14 cellular contexts compared by ENCODE assay signal in genomic region chr10:31701546-31701945, GRCh38.
DNase-seq lines count a peak whose midpoint lies in the region; ATAC-seq and TF ChIP-seq lines count a peak whose summit lies in the region.
"Had no signal": no experiment of that assay in that cellular context is flagged by ENCODE, and none has a peak within 500 bp of the region (broad histone marks: within the 10 kb centered on the region; RNA-seq: fewer than 3 reads in every experiment).

No MANE protein-coding gene starts in this region.

- no peak overlapping the region for H3K23ac ChIP-seq in mesenchymal stem cell (ENCODE audit: low read length in 2 of 2)

- H3K27me3 ChIP-seq in mesenchymal stem cell (ENCODE audit: control insufficient read depth in 1 of 2, insufficient read depth in 1 of 2, low read length in 2 of 2), result no peaks in the 10 kb centered on the region
- no peaks in the 10 kb centered on the region for H3K27me3 ChIP-seq in subcutaneous abdominal adipose tissue (ENCODE audit: control insufficient read depth in 5 of 5, insufficient read depth in 4 of 5, low read length in 5 of 5)

- H2BK15ac ChIP-seq in mesenchymal stem cell (ENCODE audit: low read depth, poor library complexity, severe bottlenecking), result no peak overlapping the region

- no peaks in the 10 kb centered on the region for H3K27me3 Mint-ChIP-seq in activated naive CD4-positive, alpha-beta T cell treated with anti-CD3 and anti-CD28 coated beads for 36 hours (ENCODE audit: low read depth)
- H3K27me3 Mint-ChIP-seq: CD4-positive, CD25-positive, alpha-beta regulatory T cell had no signal

- peak overlapping the region; percentile 50 for H3K9ac ChIP-seq in mesenchymal stem cell (ENCODE audit: low read length)
- no peak overlapping the region for H3K9ac ChIP-seq in subcutaneous abdominal adipose tissue (ENCODE audit: low read length in 5 of 5)

- peaks cover 6% of the 10 kb centered on the region for H3K4me1 Mint-ChIP-seq in activated naive CD4-positive, alpha-beta T cell treated with anti-CD3 and anti-CD28 coated beads for 36 hours (ENCODE audit: low read depth)
- H3K4me1 Mint-ChIP-seq: CD4-positive, CD25-positive, alpha-beta regulatory T cell had no signal

- H3K4me2 ChIP-seq in mesenchymal stem cell (ENCODE audit: low read length, poor library complexity, severe bottlenecking), result no peak overlapping the region

- no peaks in the 10 kb centered on the region for H3K9me3 ChIP-seq in mesenchymal stem cell (ENCODE audit: control insufficient read depth, low read length)
- no peaks in the 10 kb centered on the region for H3K9me3 ChIP-seq in subcutaneous abdominal adipose tissue (ENCODE audit: control insufficient read depth in 5 of 5, low read length in 5 of 5)

- no peak overlapping the region for H3K27ac Mint-ChIP-seq in activated naive CD4-positive, alpha-beta T cell treated with anti-CD3 and anti-CD28 coated beads for 36 hours
- H3K27ac Mint-ChIP-seq: CD4-positive, CD25-positive, alpha-beta regulatory T cell had no signal

- no peak overlapping the region for H2BK12ac ChIP-seq in mesenchymal stem cell (ENCODE audit: low read length in 2 of 2)

- H3K4me3 ChIP-seq in cardiac fibroblast (replicated peaks in 1 of 2; ENCODE audit: low read depth in 2 of 2, low read length in 2 of 2), result no peak overlapping the region
- H3K4me3 ChIP-seq in mesenchymal stem cell (ENCODE audit: insufficient read depth in 1 of 2, low read depth in 1 of 2, low read length in 2 of 2), result no peak overlapping the region
- H3K4me3 ChIP-seq in subcutaneous abdominal adipose tissue (ENCODE audit: low read depth in 1 of 5, low read length in 5 of 5), result no peak overlapping the region

- intact Hi-C loops in activated naive CD4-positive, alpha-beta T cell treated with anti-CD3 and anti-CD28 coated beads for 36 hours (cut with micrococcal nuclease), result loop anchor here (10.0 kb wide), 1 partner anchor 567 kb away; no protein-coding TSS in a partner anchor

- WGBS in mesenchymal stem cell, result 94% methylated on average over 5 of the region's 5 CpGs

- no peak for TF ChIP-seq CTCF in cardiac fibroblast (IDR thresholded peaks at IDR 0.05; ENCODE audit: low read depth, low read length)

- H3K4me3 Mint-ChIP-seq in activated naive CD4-positive, alpha-beta T cell treated with anti-CD3 and anti-CD28 coated beads for 36 hours, result no peak overlapping the region
- H3K4me3 Mint-ChIP-seq: CD4-positive, CD25-positive, alpha-beta regulatory T cell had no signal

- CTCF ChIA-PET in activated naive CD4-positive, alpha-beta T cell treated with anti-CD3 and anti-CD28 coated beads for 36 hours (lab: Charles Lee), result no interaction called here

- no peak overlapping the region for H3K4ac ChIP-seq in mesenchymal stem cell (ENCODE audit: low read depth in 1 of 2, low read length in 2 of 2)

- no peaks in the 10 kb centered on the region for H3K79me1 ChIP-seq in mesenchymal stem cell (replicated peaks; ENCODE audit: low read length, poor library complexity, severe bottlenecking)

- DNase-seq in cardiac fibroblast (ENCODE audit: low read depth in 2 of 2) (peak; percentile 14 to 22), mesenchymal stem cell (no peak), NCI-H345 (lab: John Stamatoyannopoulos, UW) (no peak)
- DNase-seq in activated CD4-positive, CD25-positive, alpha-beta regulatory T cell (lab: John Stamatoyannopoulos, UW), result no peak
- no peak for DNase-seq in activated effector memory CD4-positive, alpha-beta T cell treated with anti-CD3 and anti-CD28 coated beads, Interleukin-2, amount 50 U/mL, for 16 hours
- DNase-seq in activated naive CD4-positive, alpha-beta T cell treated with anti-CD3 and anti-CD28 coated beads for 36 hours, result no peak
- DNase-seq: activated CD4-positive, alpha-beta T cell treated with anti-CD3 and anti-CD28 coated beads for 1 hour; anterior cingulate cortex; CD4-positive, CD25-positive, alpha-beta regulatory T cell; left colon; nucleus accumbens had no signal

- no peaks in the 10 kb centered on the region for H3K36me3 Mint-ChIP-seq in activated naive CD4-positive, alpha-beta T cell treated with anti-CD3 and anti-CD28 coated beads for 36 hours (ENCODE audit: low read depth)
- H3K36me3 Mint-ChIP-seq: CD4-positive, CD25-positive, alpha-beta regulatory T cell had no signal

- H2BK120ac ChIP-seq in mesenchymal stem cell (ENCODE audit: low read depth, low read length), result no peak overlapping the region

- no peak overlapping the region for H4K8ac ChIP-seq in mesenchymal stem cell (ENCODE audit: low read length)

- H3K9me3 Mint-ChIP-seq in activated naive CD4-positive, alpha-beta T cell treated with anti-CD3 and anti-CD28 coated beads for 36 hours, result peaks cover 5% of the 10 kb centered on the region

- H3K4me1 ChIP-seq in mesenchymal stem cell (ENCODE audit: control insufficient read depth, insufficient read depth, low read depth, low read length) (peaks cover 17% of the 10 kb centered on the region), subcutaneous abdominal adipose tissue (ENCODE audit: control insufficient read depth in 5 of 5, insufficient read depth in 5 of 5, low read length in 5 of 5) (peaks cover 14 to 86% (median 74%) of the 10 kb centered on the region in 5 donors)

- no peak overlapping the region for H3K14ac ChIP-seq in mesenchymal stem cell (ENCODE audit: low read length in 2 of 2)

- H3K18ac ChIP-seq in mesenchymal stem cell (ENCODE audit: low read depth in 1 of 2, low read length in 2 of 2), result no peak overlapping the region

- no peak overlapping the region for H4K91ac ChIP-seq in mesenchymal stem cell (ENCODE audit: low read length)

- no peak overlapping the region for H2AFZ ChIP-seq in mesenchymal stem cell (ENCODE audit: low read depth, low read length)

- H3K36me3 ChIP-seq in mesenchymal stem cell (ENCODE audit: control insufficient read depth in 1 of 2, insufficient read depth in 2 of 2, low read depth in 1 of 2, low read length in 2 of 2) (no peaks in the 10 kb centered on the region), subcutaneous abdominal adipose tissue (ENCODE audit: control insufficient read depth in 5 of 5, insufficient read depth in 5 of 5, low read length in 5 of 5) (no peaks in the 10 kb centered on the region)

- ATAC-seq in HG02759 (IDR thresholded peaks at IDR 0.05; ENCODE audit: unreplicated experiment), result peak; percentile 23
- ATAC-seq: HCT116, left colon had no signal

- H3K27ac ChIP-seq in mesenchymal stem cell (ENCODE audit: low read length, poor library complexity, severe bottlenecking) (no peak overlapping the region), subcutaneous abdominal adipose tissue (ENCODE audit: low read depth, low read length) (peak overlapping the region; percentile 66)

- no peak overlapping the region for H2BK5ac ChIP-seq in mesenchymal stem cell (ENCODE audit: low read depth, low read length, poor library complexity, severe bottlenecking)

- H2AK5ac ChIP-seq in mesenchymal stem cell (ENCODE audit: low read length, severe bottlenecking), result no peak overlapping the region

Comparison
In these comparisons a context has a peak if more than half of its experiments do, and no peak if none do; other contexts are left out.
1. DNase-seq: peak in cardiac fibroblast (2 of 2); none in mesenchymal stem cell (single experiment), activated CD4-positive, CD25-positive, alpha-beta regulatory T cell (0 of 4), activated effector memory CD4-positive, alpha-beta T cell treated with anti-CD3 and anti-CD28 coated beads, Interleukin-2, amount 50 U/mL, for 16 hours (single experiment), activated naive CD4-positive, alpha-beta T cell treated with anti-CD3 and anti-CD28 coated beads for 36 hours (single experiment) and NCI-H345 (single experiment).